In genomic region chr14:22900088-22900799, GRCh38 we compare ENCODE assay signal across 8 cellular contexts. TPM values are rescaled to one million over a fixed set of nuclear protein-coding genes. Genes with fewer than 3 reads are reported as not detected.
A peak's percentile ranks its signal among the peaks of the same experiment; 100 is the strongest.
DNase-seq lines count a peak whose midpoint lies in the region; ATAC-seq and TF ChIP-seq lines count a peak whose summit lies in the region.

No MANE protein-coding gene starts in this region.

- no peaks in the 10 kb centered on the region for H3K9me3 Mint-ChIP-seq in activated CD8-positive, alpha-beta T cell treated with anti-CD3 and anti-CD28 coated beads, Interleukin-2, amount 10 ng/mL, durations not matched to agents 7 days and 5 days (ENCODE audit: insufficient read depth)

- CTCF ChIA-PET in activated CD8-positive, alpha-beta T cell treated with anti-CD3 and anti-CD28 coated beads, Interleukin-2, amount 10 ng/mL, durations not matched to agents 7 days and 5 days (lab: Charles Lee): interaction anchor here (0.8 to 5.0 kb wide), 24 partner anchors 11 to 344 kb away, joined by 3 to 46 read pairs (median 8); partner anchors contain the start of genes HAUS4, MRPL52, OXA1L and PRMT5

- H3K27ac Mint-ChIP-seq in activated CD8-positive, alpha-beta T cell treated with anti-CD3 and anti-CD28 coated beads, Interleukin-2, amount 10 ng/mL, durations not matched to agents 7 days and 5 days: peak overlapping the region; percentile 4

- no peak overlapping the region for H3K4me3 Mint-ChIP-seq in activated CD8-positive, alpha-beta T cell treated with anti-CD3 and anti-CD28 coated beads, Interleukin-2, amount 10 ng/mL, durations not matched to agents 7 days and 5 days

- H3K27me3 Mint-ChIP-seq in activated CD8-positive, alpha-beta T cell treated with anti-CD3 and anti-CD28 coated beads, Interleukin-2, amount 10 ng/mL, durations not matched to agents 7 days and 5 days (ENCODE audit: low read depth): no peaks in the 10 kb centered on the region

- H3K27me3 ChIP-seq in foreskin keratinocyte: no peaks in the 10 kb centered on the region

- POLR2A ChIA-PET in activated CD8-positive, alpha-beta T cell treated with anti-CD3 and anti-CD28 coated beads, Interleukin-2, amount 10 ng/mL, durations not matched to agents 7 days and 5 days (lab: Charles Lee): interaction anchor here (0.6 to 2.2 kb wide), 5 partner anchors 17 to 330 kb away, joined by 3 to 8 read pairs (median 4); partner anchors contain the start of genes LRP10 and RBM23

- peaks cover 6% of the 10 kb centered on the region for H3K4me1 ChIP-seq in foreskin keratinocyte

- H3K27ac ChIP-seq in foreskin keratinocyte: no peak overlapping the region

- H3K4me1 Mint-ChIP-seq in activated CD8-positive, alpha-beta T cell treated with anti-CD3 and anti-CD28 coated beads, Interleukin-2, amount 10 ng/mL, durations not matched to agents 7 days and 5 days (ENCODE audit: low read depth): peaks cover 13% of the 10 kb centered on the region

- H3K36me3 Mint-ChIP-seq in activated CD8-positive, alpha-beta T cell treated with anti-CD3 and anti-CD28 coated beads, Interleukin-2, amount 10 ng/mL, durations not matched to agents 7 days and 5 days (ENCODE audit: low read depth): peaks cover 47% of the 10 kb centered on the region

- ATAC-seq in HG03442 (IDR thresholded peaks at IDR 0.05; ENCODE audit: unreplicated experiment) (peak; percentile 58), foreskin keratinocyte (peak; percentile 48), omental fat pad (ENCODE audit: low FRiP score) (peak; percentile 56), GM18858 (IDR thresholded peaks at IDR 0.05; ENCODE audit: unreplicated experiment) (no peak), GM21576 (IDR thresholded peaks at IDR 0.05; ENCODE audit: unreplicated experiment) (no peak)
- ATAC-seq in activated CD8-positive, alpha-beta T cell treated with anti-CD3 and anti-CD28 coated beads, Interleukin-2, amount 10 ng/mL, durations not matched to agents 7 days and 5 days: peak; percentile 75

- TF ChIP-seq CTCF in foreskin keratinocyte (conservative IDR thresholded peaks at IDR 0.05) (peak; percentile 71), omental fat pad (IDR thresholded peaks at IDR 0.05) (peak in 1 of 3 donors; percentile 32)

- DNase-seq in ELR (ENCODE audit: low read depth) (peak; percentile 77), NCI-H748 treated with DMSO at 0.1 percent for 48 hours (lab: John Stamatoyannopoulos, UW) (peak; percentile 19), foreskin keratinocyte (peak in 1 of 2 donors; percentile 46), omental fat pad (ENCODE audit: low spot score) (no peak)
- DNase-seq in activated CD8-positive, alpha-beta T cell treated with anti-CD3 and anti-CD28 coated beads, Interleukin-2, amount 10 ng/mL, durations not matched to agents 7 days and 5 days: peak; percentile 68

RNA-seq across cellular contexts. Expression of gene REM2, which starts 17.2 kb away (rescaled TPM):
- total RNA-seq in activated CD8-positive, alpha-beta T cell treated with anti-CD3 and anti-CD28 coated beads, Interleukin-2, amount 10 ng/mL, durations not matched to agents 7 days and 5 days: under 1 TPM; 0.21 to 0.61 TPM
- total RNA-seq in foreskin keratinocyte (0.14 TPM in 2 replicates), omental fat pad (1 to 10 TPM in 2 of 4 donors, under 1 TPM in 2; 0.24 to 3.3 (median 1.0) TPM)
- 0.11 and 0.18 TPM in 2 replicates for polyA plus RNA-seq in foreskin keratinocyte

RNA-seq across cellular contexts. Expression of gene RBM23, which starts 18.7 kb away (rescaled TPM):
- 10 to 100 TPM; 77.1 to 81.2 TPM for total RNA-seq in activated CD8-positive, alpha-beta T cell treated with anti-CD3 and anti-CD28 coated beads, Interleukin-2, amount 10 ng/mL, durations not matched to agents 7 days and 5 days
- total RNA-seq in foreskin keratinocyte (42.4 and 47.2 TPM in 2 replicates), omental fat pad (100 to 1,000 TPM in 2 of 4 donors, 10 to 100 TPM in 2; 48.7 to 127 (median 85.9) TPM)
- 27.0 and 32.1 TPM in 2 replicates for polyA plus RNA-seq in foreskin keratinocyte

RNA-seq across cellular contexts. Expression of gene LRP10, which starts 28.7 kb away (rescaled TPM):
- 10 to 100 TPM; 37.1 to 40.7 TPM for total RNA-seq in activated CD8-positive, alpha-beta T cell treated with anti-CD3 and anti-CD28 coated beads, Interleukin-2, amount 10 ng/mL, durations not matched to agents 7 days and 5 days
- total RNA-seq in foreskin keratinocyte (65.2 and 76.2 TPM in 2 replicates), omental fat pad (100 to 1,000 TPM in 2 of 4 donors, 10 to 100 TPM in 2; 73.5 to 125 (median 96.6) TPM)
- polyA plus RNA-seq in foreskin keratinocyte: 56.5 and 58.5 TPM in 2 replicates

RNA-seq across cellular contexts. Expression of gene PRMT5, which starts 28.9 kb away (rescaled TPM):
- total RNA-seq in activated CD8-positive, alpha-beta T cell treated with anti-CD3 and anti-CD28 coated beads, Interleukin-2, amount 10 ng/mL, durations not matched to agents 7 days and 5 days: 10 to 100 TPM; 55.5 to 64.9 TPM
- total RNA-seq in foreskin keratinocyte: 177 and 186 TPM in 2 replicates
- 153 and 160 TPM in 2 replicates for polyA plus RNA-seq in foreskin keratinocyte
- total RNA-seq in omental fat pad: 10 to 100 TPM; 38.8 to 54.9 (median 49.6) TPM

RNA-seq across cellular contexts. Expression of gene HAUS4, which starts 56.6 kb away (rescaled TPM):
- 10 to 100 TPM; 74.7 to 79.1 TPM for total RNA-seq in activated CD8-positive, alpha-beta T cell treated with anti-CD3 and anti-CD28 coated beads, Interleukin-2, amount 10 ng/mL, durations not matched to agents 7 days and 5 days
- total RNA-seq in foreskin keratinocyte: 44.1 and 51.5 TPM in 2 replicates
- polyA plus RNA-seq in foreskin keratinocyte: 36.2 and 54.1 TPM in 2 replicates
- total RNA-seq in omental fat pad: 10 to 100 TPM; 27.0 to 84.8 (median 32.0) TPM

Comparison
In these comparisons a context has a peak if more than half of its experiments do, and no peak if none do; other contexts are left out.
1. ATAC-seq: peak in HG03442 (single experiment), activated CD8-positive, alpha-beta T cell treated with anti-CD3 and anti-CD28 coated beads, Interleukin-2, amount 10 ng/mL, durations not matched to agents 7 days and 5 days (single experiment), foreskin keratinocyte (single experiment) and omental fat pad (single experiment); none in GM18858 (single experiment) and GM21576 (single experiment).